ENCODE assay signal across 10 cellular contexts in the genomic region with DNA sequence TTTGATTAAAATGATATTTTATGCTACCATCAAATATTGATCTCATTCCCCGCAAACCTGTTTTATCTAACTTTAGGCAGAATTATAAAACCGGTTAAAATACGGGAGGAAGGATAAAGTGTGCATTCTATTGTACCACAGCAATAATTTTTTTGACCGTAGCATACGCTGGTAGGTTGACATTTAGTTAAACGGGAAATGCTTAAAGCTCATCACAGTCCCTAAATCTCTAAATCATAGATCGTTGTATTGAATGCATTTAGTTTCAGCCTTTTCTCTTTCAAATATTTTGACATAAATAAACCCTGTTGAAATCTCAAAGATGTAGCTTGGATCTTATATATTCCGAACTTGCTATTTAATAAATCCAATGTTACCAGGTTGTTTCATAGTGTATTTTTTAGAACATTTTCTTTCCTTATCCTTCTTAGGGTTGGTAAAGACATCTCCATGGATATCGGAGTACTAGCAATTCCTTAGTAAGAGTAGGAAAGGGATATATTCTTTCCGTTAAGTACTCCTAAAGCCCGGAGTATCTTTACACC. TPM values are rescaled to one million over a fixed set of nuclear protein-coding genes. Genes with fewer than 3 reads are reported as not detected.
DNase-seq lines count a peak whose midpoint lies in the region; ATAC-seq and TF ChIP-seq lines count a peak whose summit lies in the region.
"Had no signal": no experiment of that assay in that cellular context is flagged by ENCODE, and none has a peak within 500 bp of the region (broad histone marks: within the 10 kb centered on the region; RNA-seq: fewer than 3 reads in every experiment).

No MANE protein-coding gene starts in this region.

- DNase-seq in CD8-positive, alpha-beta memory T cell, result peak in 1 of 5 donors; percentile 33
- peak; percentile 69 for DNase-seq in NAMALWA (ENCODE audit: low spot score)
- DNase-seq in colonic mucosa, result no peak
- no peak for DNase-seq in activated CD4-positive, CD25-positive, alpha-beta regulatory T cell (lab: John Stamatoyannopoulos, UW)
- DNase-seq in erythroblast (lab: John Stamatoyannopoulos, UW), result no peak
- DNase-seq: amygdala had no signal

- H3K27ac Mint-ChIP-seq in CD8-positive, alpha-beta memory T cell, result peak overlapping the region; percentile 85 to 100 (median 96)

- H3K36me3 Mint-ChIP-seq in CD8-positive, alpha-beta memory T cell, result peaks cover 14 to 45% (median 15%) of the 10 kb centered on the region in 3 donors

- no peak for TF ChIP-seq POLR2A in erythroblast (IDR thresholded peaks at IDR 0.05; ENCODE audit: low read length)

- peak overlapping the region; percentile 65 for H3K4me3 ChIP-seq in CD8-positive, alpha-beta memory T cell (ENCODE audit: low read length)
- peak overlapping the region; percentile 23 for H3K4me3 ChIP-seq in colonic mucosa
- peak overlapping the region; percentile 61 to 65 for H3K4me3 ChIP-seq in neutrophil (ENCODE audit: low read depth in 1 of 2, low read length in 1 of 2)

- peak overlapping the region; percentile 88 to 97 (median 91) for H3K4me3 Mint-ChIP-seq in CD8-positive, alpha-beta memory T cell

- intact Hi-C loops in colonic mucosa (cut with DNase I), result no loop called here

- CTCF ChIA-PET in CD8-positive, alpha-beta memory T cell (lab: Charles Lee), result interaction anchor here (0.6 to 1.8 kb wide), 4 partner anchors 11 to 55 kb away, joined by 3 to 9 read pairs (median 6); no protein-coding TSS in a partner anchor

- no peaks in the 10 kb centered on the region for H3K36me3 ChIP-seq in CD8-positive, alpha-beta memory T cell (ENCODE audit: insufficient read depth, low read length)
- H3K36me3 ChIP-seq in colonic mucosa (no peaks in the 10 kb centered on the region), neutrophil (no peaks in the 10 kb centered on the region)

- POLR2A ChIA-PET in CD8-positive, alpha-beta memory T cell (lab: Charles Lee), result interaction anchor here (0.9 to 2.0 kb wide), 7 partner anchors 9 to 344 kb away, joined by 3 to 21 read pairs (median 4); a partner anchor contains a TSS

- peaks cover 11% of the 10 kb centered on the region for H3K4me1 ChIP-seq in CD8-positive, alpha-beta memory T cell (ENCODE audit: insufficient read depth, low read length)
- no peaks in the 10 kb centered on the region for H3K4me1 ChIP-seq in colonic mucosa
- H3K4me1 ChIP-seq in neutrophil (ENCODE audit: control insufficient read depth in 1 of 2, insufficient read depth in 1 of 2, low read depth in 1 of 2, low read length in 1 of 2), result peaks cover 8 to 36% of the 10 kb centered on the region in 2 experiments

- H3K9me3 ChIP-seq in CD8-positive, alpha-beta memory T cell (ENCODE audit: low read length), result peaks cover 8% of the 10 kb centered on the region
- no peaks in the 10 kb centered on the region for H3K9me3 ChIP-seq in colonic mucosa
- H3K9me3 ChIP-seq in neutrophil, result no peaks in the 10 kb centered on the region

- no peaks in the 10 kb centered on the region for H3K27me3 ChIP-seq in CD8-positive, alpha-beta memory T cell (ENCODE audit: insufficient read depth, low read length, poor library complexity, severe bottlenecking)
- H3K27me3 ChIP-seq in colonic mucosa, result no peaks in the 10 kb centered on the region
- H3K27me3 ChIP-seq in neutrophil, result no peaks in the 10 kb centered on the region

- H3K9me3 Mint-ChIP-seq in CD8-positive, alpha-beta memory T cell, result peaks cover 9 to 11% (median 10%) of the 10 kb centered on the region in 5 donors

- no peaks in the 10 kb centered on the region for H3K27me3 Mint-ChIP-seq in CD8-positive, alpha-beta memory T cell

- H3K9ac ChIP-seq in colonic mucosa (ENCODE audit: low read depth in 2 of 2, low read length in 2 of 2), result peak overlapping the region; percentile 1 to 29

- TF ChIP-seq CTCF in colonic mucosa (IDR thresholded peaks at IDR 0.05) (no peak), neutrophil (IDR thresholded peaks at IDR 0.05) (no peak)

- peaks cover 32 to 52% (median 34%) of the 10 kb centered on the region in 3 donors for H3K4me1 Mint-ChIP-seq in CD8-positive, alpha-beta memory T cell

- ATAC-seq in GM21423 (IDR thresholded peaks at IDR 0.05; ENCODE audit: unreplicated experiment) (no peak), GM18873 (IDR thresholded peaks at IDR 0.05; ENCODE audit: low FRiP score, unreplicated experiment) (no peak)

- peak overlapping the region; percentile 73 for H3K27ac ChIP-seq in CD8-positive, alpha-beta memory T cell (ENCODE audit: low read depth, low read length)
- H3K27ac ChIP-seq in colonic mucosa (peak overlapping the region; percentile 50), neutrophil (peak overlapping the region; percentile 92)

RNA-seq across cellular contexts. Expression of a gene that starts 0.8 kb away (rescaled TPM):
- 10 to 100 TPM; 13.7 to 16.5 TPM for total RNA-seq in CD8-positive, alpha-beta memory T cell
- polyA plus RNA-seq in CD8-positive, alpha-beta memory T cell, result 72.9 TPM
- total RNA-seq in colonic mucosa, result 1 to 10 TPM; 1.7 to 6.7 TPM

RNA-seq across cellular contexts. Expression of a gene that starts 12.9 kb away (rescaled TPM):
- total RNA-seq in CD8-positive, alpha-beta memory T cell, result not detected
- polyA plus RNA-seq in CD8-positive, alpha-beta memory T cell, result not detected
- not detected for total RNA-seq in colonic mucosa
- total RNA-seq: kidney epithelial cell had no signal

RNA-seq across cellular contexts. Expression of a gene that starts 41.1 kb away (rescaled TPM):
- total RNA-seq in CD8-positive, alpha-beta memory T cell, result not detected
- polyA plus RNA-seq in CD8-positive, alpha-beta memory T cell, result 52.1 TPM
- total RNA-seq in colonic mucosa, result under 1 TPM; 0.40 to 0.61 TPM
